Comparison of ENCODE assay signal across 15 cellular contexts in genomic region chr5:125847561-125847960, GRCh38.
DNase-seq lines count a peak whose midpoint lies in the region; ATAC-seq and TF ChIP-seq lines count a peak whose summit lies in the region.
"Had no signal": no experiment of that assay in that cellular context is flagged by ENCODE, and none has a peak within 500 bp of the region (broad histone marks: within the 10 kb centered on the region; RNA-seq: fewer than 3 reads in every experiment).

No MANE protein-coding gene starts in this region.

- no peak for DNase-seq in GM23338 (ENCODE audit: low spot score)
- peak; percentile 20 for DNase-seq in epithelial cell of proximal tubule (ENCODE audit: low read depth)
- peak; percentile 56 for DNase-seq in left kidney (ENCODE audit: low read depth, low spot score)
- no peak for DNase-seq in activated naive CD4-positive, alpha-beta T cell treated with Interleukin-2 at 50 U/mL for 16 hours
- DNase-seq: C1 segment of cervical spinal cord; CD4-positive, alpha-beta memory T cell; COR-L47; DMS153; DMS79 treated with DMSO at 0.1 percent for 48 hours; GF-D8; GOT3; H7; HCEC 1CT had no signal

- no peak overlapping the region for H3K27ac ChIP-seq in GM23338 (ENCODE audit: low read depth)

- peaks cover 24% of the 10 kb centered on the region for H3K9me3 Mint-ChIP-seq in GM23338

- peaks cover 13% of the 10 kb centered on the region for H3K9me2 ChIP-seq in GM23338 (ENCODE audit: insufficient read depth)

- 0 out of 2 replicates have a peak, but pooled peaks cover 6% of the 10 kb centered on the region for H3K36me3 ChIP-seq in GM23338 (ENCODE audit: insufficient read depth)

- peaks cover 12% of the 10 kb centered on the region for H3K4me1 Mint-ChIP-seq in GM23338
- H3K4me1 Mint-ChIP-seq: CD4-positive, alpha-beta memory T cell had no signal

- no peak overlapping the region for H3K4me3 Mint-ChIP-seq in GM23338
- H3K4me3 Mint-ChIP-seq: CD4-positive, alpha-beta memory T cell had no signal

- H3F3A ChIP-seq in GM23338 (replicated peaks; ENCODE audit: low read depth) = no peaks in the 10 kb centered on the region

- no peaks in the 10 kb centered on the region for H3K27me3 ChIP-seq in GM23338 (ENCODE audit: insufficient read depth)

- no peak for ATAC-seq in GM23338
- ATAC-seq in GM21529 (IDR thresholded peaks at IDR 0.05; ENCODE audit: unreplicated experiment) = no peak
- ATAC-seq in GM18861 (IDR thresholded peaks at IDR 0.05; ENCODE audit: unreplicated experiment) = no peak

- H3K4me3 ChIP-seq in GM23338 = no peak overlapping the region
- H3K4me3 ChIP-seq in epithelial cell of proximal tubule (ENCODE audit: low read depth, low read length) = no peak overlapping the region

- H3K27ac Mint-ChIP-seq in GM23338 = no peak overlapping the region
- H3K27ac Mint-ChIP-seq: CD4-positive, alpha-beta memory T cell had no signal

- peak overlapping the region; percentile 72; the same call in 1 of the 2 replicates for H2AFZ ChIP-seq in GM23338

- H3K4me1 ChIP-seq in GM23338 (ENCODE audit: insufficient read depth) = peaks cover 16% of the 10 kb centered on the region

- H3K79me2 ChIP-seq in GM23338 (replicated peaks; ENCODE audit: insufficient read depth) = no peaks in the 10 kb centered on the region

- H3K36me3 Mint-ChIP-seq in GM23338 (ENCODE audit: low read depth) = peaks cover 27% of the 10 kb centered on the region; the same call in 2 of the 3 replicates
- H3K36me3 Mint-ChIP-seq: CD4-positive, alpha-beta memory T cell had no signal

- H4K20me1 ChIP-seq in GM23338 (replicated peaks; ENCODE audit: insufficient read depth) = no peaks in the 10 kb centered on the region

- H3K27me3 Mint-ChIP-seq in GM23338 (ENCODE audit: insufficient read depth, low read depth, poor library complexity) = no peaks in the 10 kb centered on the region
- H3K27me3 Mint-ChIP-seq: CD4-positive, alpha-beta memory T cell had no signal

- TF ChIP-seq CTCF in GM23338 (conservative IDR thresholded peaks at IDR 0.05; ENCODE audit: low read depth in 2 of 2) (no peak), epithelial cell of proximal tubule (conservative IDR thresholded peaks at IDR 0.05; ENCODE audit: low read depth, low read length) (no peak)

- no peak overlapping the region for H3K4me2 ChIP-seq in GM23338

TF ChIP-seq in GM23338, 12 proteins besides CTCF, POLR2A, EP300 and RAD21:
- TF ChIP-seq POLR2AphosphoS5 (IDR thresholded peaks at IDR 0.05; ENCODE audit: low read depth) = no peak
- no peak for TF ChIP-seq NANOG (IDR thresholded peaks at IDR 0.05; ENCODE audit: borderline replicate concordance)
- TF ChIP-seq REST (IDR thresholded peaks at IDR 0.05; ENCODE audit: unreplicated experiment) = no peak
- no peak for TF ChIP-seq CREB1 (CRISPR knock-in tag; IDR thresholded peaks at IDR 0.05; ENCODE audit: low read depth)
- TF ChIP-seq JUNB (IDR thresholded peaks at IDR 0.05; ENCODE audit: unreplicated experiment) = no peak
- TF ChIP-seq ZNF462 (CRISPR knock-in tag; IDR thresholded peaks at IDR 0.05) = no peak
- no peak for TF ChIP-seq EZH2phosphoT487 (IDR thresholded peaks at IDR 0.05; ENCODE audit: unreplicated experiment)
- no peak for TF ChIP-seq ETS1 (IDR thresholded peaks at IDR 0.05)
- no peak for TF ChIP-seq EZH2 (IDR thresholded peaks at IDR 0.05; ENCODE audit: low read depth, unreplicated experiment)
- TF ChIP-seq STAT1 (IDR thresholded peaks at IDR 0.05; ENCODE audit: unreplicated experiment) = no peak
- no peak for TF ChIP-seq ZNF114 (CRISPR knock-in tag; IDR thresholded peaks at IDR 0.05)
- TF ChIP-seq ZNF331 (CRISPR knock-in tag; IDR thresholded peaks at IDR 0.05; ENCODE audit: low read depth) = no peak

Comparison
In these comparisons a context has a peak if more than half of its experiments do, and no peak if none do; other contexts are left out.
1. DNase-seq: peak in epithelial cell of proximal tubule (single experiment) and left kidney (single experiment); none in GM23338 (single experiment) and activated naive CD4-positive, alpha-beta T cell treated with Interleukin-2 at 50 U/mL for 16 hours (single experiment).